Comparison of ENCODE assay signal across 9 cellular contexts in genomic region chr2:135876770-135877169, GRCh38. TPM values are rescaled to one million over a fixed set of nuclear protein-coding genes. Genes with fewer than 3 reads are reported as not detected.
DNase-seq lines count a peak whose midpoint lies in the region; ATAC-seq and TF ChIP-seq lines count a peak whose summit lies in the region.
"Not testable (repeated sequence)": the region's sequence is repeated elsewhere in the genome, so short reads cannot be mapped to it uniquely, and the experiment has no call there.
"Had no signal": no experiment of that assay in that cellular context is flagged by ENCODE, and none has a peak within 500 bp of the region (broad histone marks: within the 10 kb centered on the region; RNA-seq: fewer than 3 reads in every experiment).

No MANE protein-coding gene starts in this region.

- peak overlapping the region; percentile 64 for H2AFZ ChIP-seq in DND-41 (ENCODE audit: low read depth, low read length)
- not testable (repeated sequence) for H2AFZ ChIP-seq in mesenchymal stem cell (ENCODE audit: low read depth, low read length)

- not testable (repeated sequence) for H2BK120ac ChIP-seq in mesenchymal stem cell (ENCODE audit: low read depth, low read length)

- H3K4me2 ChIP-seq in DND-41 (ENCODE audit: insufficient read depth, low read length) (peak overlapping the region; percentile 60), mesenchymal stem cell (ENCODE audit: low read length, poor library complexity, severe bottlenecking) (peak overlapping the region; percentile 61)

- POLR2A ChIA-PET in WTC11 (lab: Charles Lee) = interaction anchor here (0.6 to 0.8 kb wide), 2 partner anchors 16 to 27 kb away, joined by 3 read pairs; no protein-coding TSS in a partner anchor

- not testable (repeated sequence) for H2BK5ac ChIP-seq in mesenchymal stem cell (ENCODE audit: low read depth, low read length, poor library complexity, severe bottlenecking)

- H3K23ac ChIP-seq in mesenchymal stem cell (ENCODE audit: low read length in 2 of 2) = not testable (repeated sequence)

- H4K8ac ChIP-seq in mesenchymal stem cell (ENCODE audit: low read length) = peak overlapping the region; percentile 60

- H3K4me1 Mint-ChIP-seq in WTC11 = peaks cover 29% of the 10 kb centered on the region

- H3K9me3 ChIP-seq in DND-41 (ENCODE audit: insufficient read depth, low read length, severe bottlenecking); KOPT-K1 (ENCODE audit: insufficient read depth, low read length, poor library complexity, severe bottlenecking); mesenchymal stem cell (ENCODE audit: control insufficient read depth, low read length); psoas muscle; uterus: not testable (repeated sequence)

- in situ Hi-C loops in astrocyte of the spinal cord (cut with HindIII; ENCODE audit: low sequenced_read_pairs) = not testable (repeated sequence)

- not testable (repeated sequence) for H3K27me3 Mint-ChIP-seq in WTC11 (ENCODE audit: low read depth)

- not testable (repeated sequence) for TF ChIP-seq CTCF in DND-41 (IDR thresholded peaks at IDR 0.05; ENCODE audit: borderline replicate concordance, extremely low read depth, low read length, poor library complexity, severe bottlenecking); WTC11 (IDR thresholded peaks at IDR 0.05); astrocyte of the spinal cord (IDR thresholded peaks at IDR 0.05; ENCODE audit: low read depth, low read length); fibroblast of pulmonary artery (IDR thresholded peaks at IDR 0.05; ENCODE audit: low read length, missing control alignments); psoas muscle (IDR thresholded peaks at IDR 0.05); uterus (IDR thresholded peaks at IDR 0.05)

- H3K36me3 ChIP-seq in DND-41 (ENCODE audit: insufficient read depth, low read length) (peaks cover 42% of the 10 kb centered on the region), KOPT-K1 (ENCODE audit: insufficient read depth, low read length) (peaks cover 38% of the 10 kb centered on the region)
- not testable (repeated sequence) for H3K36me3 ChIP-seq in mesenchymal stem cell (ENCODE audit: control insufficient read depth in 1 of 2, insufficient read depth in 2 of 2, low read depth in 1 of 2, low read length in 2 of 2); psoas muscle (ENCODE audit: insufficient read depth in 1 of 2, low read depth in 1 of 2); uterus

- 89% methylated on average over 15 of the region's 15 CpGs for WGBS in mesenchymal stem cell
- WGBS in psoas muscle, 3 donors = 82 to 86% (median 84%) methylated on average over 15 of the region's 15 CpGs

- not testable (repeated sequence) for H2BK15ac ChIP-seq in mesenchymal stem cell (ENCODE audit: low read depth, poor library complexity, severe bottlenecking)

- H3K4me3 ChIP-seq in DND-41 (ENCODE audit: low read depth in 1 of 2, low read length in 2 of 2) = peak overlapping the region; percentile 83 to 91; a peak in 3 of 4 replicates
- H3K4me3 ChIP-seq in astrocyte of the spinal cord (ENCODE audit: low read depth, low read length) = peak overlapping the region; percentile 67
- H3K4me3 ChIP-seq in fibroblast of pulmonary artery (replicated peaks; ENCODE audit: low read depth, low read length) = peak overlapping the region; percentile 74
- peak overlapping the region in 1 of 2 experiments; percentile 92 for H3K4me3 ChIP-seq in mesenchymal stem cell (ENCODE audit: insufficient read depth in 1 of 2, low read depth in 1 of 2, low read length in 2 of 2)
- H3K4me3 ChIP-seq in psoas muscle = peak overlapping the region; percentile 90
- H3K4me3 ChIP-seq in uterus = peak overlapping the region; percentile 53 to 60

- H2BK12ac ChIP-seq in mesenchymal stem cell (ENCODE audit: low read length in 2 of 2) = not testable (repeated sequence)

- H3K9me3 Mint-ChIP-seq in WTC11 = not testable (repeated sequence)

- H3K27ac ChIP-seq in DND-41 (ENCODE audit: low read length) = peak overlapping the region; percentile 76
- peak overlapping the region; percentile 99 for H3K27ac ChIP-seq in KOPT-K1 (ENCODE audit: low read depth, low read length, poor library complexity, severe bottlenecking)
- not testable (repeated sequence) for H3K27ac ChIP-seq in mesenchymal stem cell (ENCODE audit: low read length, poor library complexity, severe bottlenecking)
- peak overlapping the region; percentile 85 for H3K27ac ChIP-seq in psoas muscle
- peak overlapping the region; percentile 78 to 86 for H3K27ac ChIP-seq in uterus

- not testable (repeated sequence) for TF ChIP-seq POLR2A in uterus (IDR thresholded peaks at IDR 0.05)

- H2AK5ac ChIP-seq in mesenchymal stem cell (ENCODE audit: low read length, severe bottlenecking) = not testable (repeated sequence)

- not testable (repeated sequence) for H3K14ac ChIP-seq in mesenchymal stem cell (ENCODE audit: low read length in 2 of 2)

- peaks cover 13% of the 10 kb centered on the region for H3K79me1 ChIP-seq in mesenchymal stem cell (replicated peaks; ENCODE audit: low read length, poor library complexity, severe bottlenecking)

- not testable (repeated sequence) for ATAC-seq in DND-41 (ENCODE audit: insufficient read depth, low read depth); WTC11
- ATAC-seq in psoas muscle = peak in 1 of 4 donors; percentile 1

- CTCF ChIA-PET in WTC11 (lab: Charles Lee) = interaction anchor here (0.9 to 1.9 kb wide), 2 partner anchors 121 to 507 kb away, joined by 3 to 11 read pairs; no protein-coding TSS in a partner anchor

- not testable (repeated sequence) for H3K27me3 ChIP-seq in DND-41 (ENCODE audit: insufficient read depth, low read length, poor library complexity); mesenchymal stem cell (ENCODE audit: control insufficient read depth in 1 of 2, insufficient read depth in 1 of 2, low read length in 2 of 2); psoas muscle (ENCODE audit: insufficient read depth in 3 of 3, low read length in 2 of 3); uterus

- not testable (repeated sequence) for H3K18ac ChIP-seq in mesenchymal stem cell (ENCODE audit: low read depth in 1 of 2, low read length in 2 of 2)

- H3K4me3 Mint-ChIP-seq in WTC11 = peak overlapping the region; percentile 90

- H3K36me3 Mint-ChIP-seq in WTC11 = peaks cover 13% of the 10 kb centered on the region

- H3K79me2 ChIP-seq in DND-41 (ENCODE audit: insufficient read depth, low read length) = peaks cover 50% of the 10 kb centered on the region

- peak overlapping the region; percentile 94 for H3K27ac Mint-ChIP-seq in WTC11

- H3K4me1 ChIP-seq in DND-41 (ENCODE audit: insufficient read depth, low read length) = peaks cover 45% of the 10 kb centered on the region
- not testable (repeated sequence) for H3K4me1 ChIP-seq in mesenchymal stem cell (ENCODE audit: control insufficient read depth, insufficient read depth, low read depth, low read length); psoas muscle; uterus

- peak overlapping the region; percentile 96 for H3K9ac ChIP-seq in DND-41 (ENCODE audit: low read depth, low read length)
- H3K9ac ChIP-seq in mesenchymal stem cell (ENCODE audit: low read length) = peak overlapping the region; percentile 92

- H3K4ac ChIP-seq in mesenchymal stem cell (ENCODE audit: low read depth in 1 of 2, low read length in 2 of 2) = not testable (repeated sequence)

- not testable (repeated sequence) for DNase-seq in DND-41; WTC11 (ENCODE audit: low spot score); astrocyte of the spinal cord (ENCODE audit: low read depth, low spot score); fibroblast of pulmonary artery (ENCODE audit: low read depth); mesenchymal stem cell; psoas muscle; uterus

- not testable (repeated sequence) for H4K91ac ChIP-seq in mesenchymal stem cell (ENCODE audit: low read length)

- H4K20me1 ChIP-seq in DND-41 (ENCODE audit: insufficient read depth, low read length) = peaks cover 37% of the 10 kb centered on the region

- intact Hi-C loops in psoas muscle (cut with DNase I); uterus (cut with DNase I; ENCODE audit: low total_unique reads): not testable (repeated sequence)

RNA-seq across cellular contexts. Expression of gene MCM6, which starts 0.5 kb away (rescaled TPM):
- total RNA-seq in WTC11 (2021) (87.0 to 107 TPM (median 88.1 TPM) in 3 replicates), psoas muscle (1 to 10 TPM; 6.0 to 9.4 (median 6.3) TPM), uterus (10 to 100 TPM in 2 of 4 donors, 1 to 10 TPM in 2; 2.3 to 37.4 (median 9.6) TPM)
- polyA plus RNA-seq in mesenchymal stem cell (2013, experiment 1 of 2) = 9.1 TPM
- 9.2 TPM for polyA plus RNA-seq in mesenchymal stem cell (2013, experiment 2 of 2)
- polyA plus RNA-seq in psoas muscle = 1 to 10 TPM; 3.3 to 4.9 (median 4.5) TPM

RNA-seq across cellular contexts. Expression of gene LCT, which starts 39.8 kb away (rescaled TPM):
- 0.02 TPM in 1 of 3 replicates, not detected in the others for total RNA-seq in WTC11 (2021)
- polyA plus RNA-seq in mesenchymal stem cell (2013, experiment 1 of 2) = not detected
- not detected for polyA plus RNA-seq in mesenchymal stem cell (2013, experiment 2 of 2)
- total RNA-seq in psoas muscle = under 1 TPM in 2 of 4 donors, not detected in 2; 0.02 to 0.04 TPM
- under 1 TPM in 2 of 3 donors, not detected in 1; 0.01 to 0.61 TPM for polyA plus RNA-seq in psoas muscle
- under 1 TPM in 1 of 4 donors, not detected in 3; 0.07 TPM for total RNA-seq in uterus
- total RNA-seq: foreskin keratinocyte had no signal
- polyA plus RNA-seq: foreskin keratinocyte had no signal
